Comparison of ENCODE assay signal across 17 cellular contexts in genomic region chr4:183729430-183730328, GRCh38.
A peak's percentile ranks its signal among the peaks of the same experiment; 100 is the strongest.
DNase-seq lines count a peak whose midpoint lies in the region; ATAC-seq and TF ChIP-seq lines count a peak whose summit lies in the region.
"Had no signal": no experiment of that assay in that cellular context is flagged by ENCODE, and none has a peak within 500 bp of the region (broad histone marks: within the 10 kb centered on the region; RNA-seq: fewer than 3 reads in every experiment).

No MANE protein-coding gene starts in this region.

- DNase-seq in AG08396 (ENCODE audit: low spot score) (peak; percentile 25), IMR-90 (peak; percentile 70), epithelial cell of esophagus (ENCODE audit: low read depth) (peak; percentile 96), lower lobe of right lung (no peak), hypothalamus (lab: John Stamatoyannopoulos, UW) (no peak), Peyer's patch (no peak), esophagus muscularis mucosa (ENCODE audit: extremely low spot score) (no peak)
- DNase-seq: activated CD8-positive, alpha-beta T cell treated with anti-CD3 and anti-CD28 coated beads, Interleukin-2, amount 10 ng/mL, durations not matched to agents 7 days and 5 days; activated naive CD8-positive, alpha-beta T cell treated with anti-CD3 and anti-CD28 coated beads, Interleukin-2, amount 50 U/mL, for 24 hours; endodermal cell; GDM1; NCI-H187; NCI-H524; ovary; stimulated activated naive B cell treated with anti-CD40 and anti-IgM and Interleukin-4, amounts not matched to agents 10 μg/mL and 1 μg/mL and 100 μg/mL, for 72 hours had no signal

- no peak overlapping the region for H2BK5ac ChIP-seq in IMR-90 (ENCODE audit: low read depth, low read length, poor library complexity, severe bottlenecking)

- no peak overlapping the region for H3K23ac ChIP-seq in IMR-90 (ENCODE audit: low read depth, low read length)

- H3K27ac ChIP-seq in IMR-90 (ENCODE audit: insufficient read depth, low read length) (no peak overlapping the region), lower lobe of right lung (no peak overlapping the region), Peyer's patch (no peak overlapping the region), esophagus muscularis mucosa (replicated peaks in 1 of 4) (no peak overlapping the region)
- H3K27ac ChIP-seq: ovary, SK-N-MC had no signal

- no peak overlapping the region for H3K56ac ChIP-seq in IMR-90 (ENCODE audit: extremely low read depth, insufficient read depth, low read length)

- H2BK20ac ChIP-seq in IMR-90 (ENCODE audit: low read depth, low read length): no peak overlapping the region

- H3K9me3 ChIP-seq in IMR-90 (ENCODE audit: control insufficient read depth, insufficient read depth, low read length): no peaks in the 10 kb centered on the region; the same call in 1 of the 2 replicates
- H3K9me3 ChIP-seq in lower lobe of right lung: no peaks in the 10 kb centered on the region
- H3K9me3 ChIP-seq in Peyer's patch: no peaks in the 10 kb centered on the region
- no peaks in the 10 kb centered on the region for H3K9me3 ChIP-seq in esophagus muscularis mucosa
- H3K9me3 ChIP-seq: ovary had no signal

- no peak overlapping the region for H4K5ac ChIP-seq in IMR-90 (ENCODE audit: low read depth, low read length)

- H3K9me1 ChIP-seq in IMR-90 (ENCODE audit: insufficient read depth, low read length): no peaks in the 10 kb centered on the region

- no peak overlapping the region for H2AK5ac ChIP-seq in IMR-90 (ENCODE audit: low read depth, low read length)

- no peak for TF ChIP-seq CTCF in IMR-90 (conservative IDR thresholded peaks at IDR 0.05; ENCODE audit: low read depth, low read length)
- TF ChIP-seq CTCF in epithelial cell of esophagus (IDR thresholded peaks at IDR 0.05; ENCODE audit: insufficient read depth, low read depth, low read length, missing control alignments): no peak
- no peak for TF ChIP-seq CTCF in lower lobe of right lung (IDR thresholded peaks at IDR 0.05)
- TF ChIP-seq CTCF in Peyer's patch (IDR thresholded peaks at IDR 0.05): no peak
- TF ChIP-seq CTCF in esophagus muscularis mucosa (IDR thresholded peaks at IDR 0.05): no peak

- ATAC-seq in IMR-90 (ENCODE audit: low read depth) (peak; percentile 51), lower lobe of right lung (peak; percentile 21 to 34), HG02884 (IDR thresholded peaks at IDR 0.05; ENCODE audit: unreplicated experiment) (no peak)
- ATAC-seq: activated CD8-positive, alpha-beta T cell treated with anti-CD3 and anti-CD28 coated beads, Interleukin-2, amount 10 ng/mL, durations not matched to agents 7 days and 5 days; activated naive CD8-positive, alpha-beta T cell treated with anti-CD3 and anti-CD28 coated beads, Interleukin-2, amount 50 U/mL, for 24 hours; stimulated activated naive B cell treated with anti-CD40 and anti-IgM and Interleukin-4, amounts not matched to agents 10 μg/mL and 1 μg/mL and 100 μg/mL, for 72 hours had no signal

- H4K91ac ChIP-seq in IMR-90 (ENCODE audit: insufficient read depth, low read depth, low read length): no peak overlapping the region

- peak overlapping the region; percentile 47 for H2AFZ ChIP-seq in IMR-90 (replicated peaks; ENCODE audit: low read length, poor library complexity)

- dilution Hi-C loops in IMR-90 (cut with HindIII; ENCODE audit: low sequenced_read_pairs, unreplicated experiment): no loop called here

- H3K4me1 ChIP-seq in IMR-90 (ENCODE audit: control insufficient read depth, insufficient read depth, low read length) (no peaks in the 10 kb centered on the region), lower lobe of right lung (no peaks in the 10 kb centered on the region), Peyer's patch (no peaks in the 10 kb centered on the region), esophagus muscularis mucosa (no peaks in the 10 kb centered on the region)

- H3K4me3 ChIP-seq in IMR-90 (ENCODE audit: insufficient read depth, low read depth, low read length): no peak overlapping the region
- no peak overlapping the region for H3K4me3 ChIP-seq in epithelial cell of esophagus (ENCODE audit: low read length)
- H3K4me3 ChIP-seq in lower lobe of right lung: no peak overlapping the region
- no peak overlapping the region for H3K4me3 ChIP-seq in Peyer's patch
- H3K4me3 ChIP-seq in esophagus muscularis mucosa: no peak overlapping the region
- H3K4me3 ChIP-seq: ovary, SK-N-MC had no signal

- H3K79me1 ChIP-seq in IMR-90 (ENCODE audit: low read depth in 1 of 2, low read length in 2 of 2): no peaks in the 10 kb centered on the region

- H2AK9ac ChIP-seq in IMR-90 (replicated peaks; ENCODE audit: low read depth, low read length, poor library complexity): no peak overlapping the region

- TF ChIP-seq POLR2A in IMR-90 (IDR thresholded peaks at IDR 0.05; ENCODE audit: low read depth, low read length) (no peak), Peyer's patch (IDR thresholded peaks at IDR 0.05) (no peak), esophagus muscularis mucosa (IDR thresholded peaks at IDR 0.05; ENCODE audit: low read depth) (no peak)

- H3K27me3 ChIP-seq in IMR-90 (ENCODE audit: control insufficient read depth, insufficient read depth, low read length): peaks cover 11% of the 10 kb centered on the region; the same call in 1 of the 2 replicates
- no peaks in the 10 kb centered on the region for H3K27me3 ChIP-seq in lower lobe of right lung (ENCODE audit: low read depth)
- no peaks in the 10 kb centered on the region for H3K27me3 ChIP-seq in Peyer's patch
- no peaks in the 10 kb centered on the region for H3K27me3 ChIP-seq in esophagus muscularis mucosa
- H3K27me3 ChIP-seq: ovary had no signal

- no peak for TF ChIP-seq RAD21 in IMR-90 (IDR thresholded peaks at IDR 0.05; ENCODE audit: low read length)

- BruUV-seq in IMR-90 (replicated peaks; lab: Mats Ljungman, UMichigan): no TSS peak

- H3K14ac ChIP-seq in IMR-90 (replicated peaks; ENCODE audit: low read depth, low read length): no peak overlapping the region

- TF ChIP-seq EP300 in esophagus muscularis mucosa (IDR thresholded peaks at IDR 0.05): no peak

- CTCF ChIA-PET in IMR-90 (lab: Yijun Ruan, JAX): no interaction called here

- 50% methylated on average over 7 of the region's 13 CpGs; no CpG with 5 or more reads in 1 of the 2 experiments for WGBS in IMR-90 (ENCODE audit: extremely low coverage in 2 of 2, insufficient read length in 1 of 2), 2 experiments
- WGBS in esophagus muscularis mucosa: 75% methylated on average over 13 of the region's 13 CpGs

- no peak overlapping the region for H3K9ac ChIP-seq in IMR-90 (ENCODE audit: low read depth, low read length)

- in situ Hi-C loops in IMR-90 (cut with MboI; ENCODE audit: low sequenced_read_pairs): no loop called here

- H3K36me3 ChIP-seq in IMR-90 (ENCODE audit: control insufficient read depth, insufficient read depth, low read length) (no peaks in the 10 kb centered on the region), lower lobe of right lung (no peaks in the 10 kb centered on the region), Peyer's patch (no peaks in the 10 kb centered on the region), esophagus muscularis mucosa (no peaks in the 10 kb centered on the region)
- H3K36me3 ChIP-seq: ovary had no signal

- H3K4me2 ChIP-seq in IMR-90 (ENCODE audit: low read depth, low read length): no peak overlapping the region

- intact Hi-C loops in IMR-90 (cut with micrococcal nuclease): no loop called here
- intact Hi-C loops in lower lobe of right lung (cut with DNase I): no loop called here
- intact Hi-C loops in esophagus muscularis mucosa (cut with DNase I): no loop called here

- H2BK120ac ChIP-seq in IMR-90 (ENCODE audit: low read depth, low read length): no peak overlapping the region

- H4K20me1 ChIP-seq in IMR-90 (ENCODE audit: insufficient read depth, low read length): no peaks in the 10 kb centered on the region

- POLR2A ChIA-PET in IMR-90 (lab: Charles Lee; ENCODE audit: unreplicated experiment): no interaction called here

- no peak overlapping the region for H4K8ac ChIP-seq in IMR-90 (ENCODE audit: low read depth in 2 of 2, low read length in 2 of 2)

- H3K18ac ChIP-seq in IMR-90 (ENCODE audit: low read depth, low read length): no peak overlapping the region

- H3K4ac ChIP-seq in IMR-90 (ENCODE audit: low read depth, low read length): no peak overlapping the region

- H2BK15ac ChIP-seq in IMR-90 (ENCODE audit: low read depth, low read length): no peak overlapping the region

TF ChIP-seq in IMR-90, 13 proteins besides CTCF, POLR2A, EP300 and RAD21:
- TF ChIP-seq USF2 (IDR thresholded peaks at IDR 0.05; ENCODE audit: low read depth, low read length): no peak
- TF ChIP-seq RCOR1 (IDR thresholded peaks at IDR 0.05; ENCODE audit: insufficient replicate concordance, low read length): no peak
- TF ChIP-seq BHLHE40 (IDR thresholded peaks at IDR 0.05; ENCODE audit: low read depth, low read length): no peak
- no peak for TF ChIP-seq NFE2L2 (IDR thresholded peaks at IDR 0.05; ENCODE audit: low read depth, low read length)
- TF ChIP-seq, protein P1, sequence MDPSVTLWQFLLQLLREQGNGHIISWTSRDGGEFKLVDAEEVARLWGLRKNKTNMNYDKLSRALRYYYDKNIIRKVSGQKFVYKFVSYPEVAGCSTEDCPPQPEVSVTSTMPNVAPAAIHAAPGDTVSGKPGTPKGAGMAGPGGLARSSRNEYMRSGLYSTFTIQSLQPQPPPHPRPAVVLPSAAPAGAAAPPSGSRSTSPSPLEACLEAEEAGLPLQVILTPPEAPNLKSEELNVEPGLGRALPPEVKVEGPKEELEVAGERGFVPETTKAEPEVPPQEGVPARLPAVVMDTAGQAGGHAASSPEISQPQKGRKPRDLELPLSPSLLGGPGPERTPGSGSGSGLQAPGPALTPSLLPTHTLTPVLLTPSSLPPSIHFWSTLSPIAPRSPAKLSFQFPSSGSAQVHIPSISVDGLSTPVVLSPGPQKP (IDR thresholded peaks at IDR 0.05; ENCODE audit: borderline replicate concordance, low read depth, low read length): no peak
- no peak for TF ChIP-seq CHD1 (IDR thresholded peaks at IDR 0.05; ENCODE audit: low read depth, low read length)
- no peak for TF ChIP-seq MAFK (IDR thresholded peaks at IDR 0.05; ENCODE audit: low read depth, low read length)
- no peak for TF ChIP-seq MAZ (IDR thresholded peaks at IDR 0.05; ENCODE audit: borderline replicate concordance, low read depth, low read length)
- no peak for TF ChIP-seq CEBPB (IDR thresholded peaks at IDR 0.05; ENCODE audit: low read depth, low read length)
- TF ChIP-seq MXI1 (IDR thresholded peaks at IDR 0.05; ENCODE audit: borderline replicate concordance, low read depth, low read length): no peak
- no peak for TF ChIP-seq FOS (IDR thresholded peaks at IDR 0.05; ENCODE audit: low read depth, low read length)
- TF ChIP-seq RFX5 (IDR thresholded peaks at IDR 0.05; ENCODE audit: low read depth, low read length): no peak
- TF ChIP-seq SMC3 (IDR thresholded peaks at IDR 0.05; ENCODE audit: low read depth, low read length): no peak

Comparison
In these comparisons a context has a peak if more than half of its experiments do, and no peak if none do; other contexts are left out.
1. DNase-seq: peak in AG08396 (single experiment), IMR-90 (single experiment) and epithelial cell of esophagus (single experiment); none in lower lobe of right lung (single experiment), hypothalamus (0 of 51), Peyer's patch (0 of 3) and esophagus muscularis mucosa (single experiment).